Comparison of ENCODE assay signal across 1 cellular context in the genomic region with DNA sequence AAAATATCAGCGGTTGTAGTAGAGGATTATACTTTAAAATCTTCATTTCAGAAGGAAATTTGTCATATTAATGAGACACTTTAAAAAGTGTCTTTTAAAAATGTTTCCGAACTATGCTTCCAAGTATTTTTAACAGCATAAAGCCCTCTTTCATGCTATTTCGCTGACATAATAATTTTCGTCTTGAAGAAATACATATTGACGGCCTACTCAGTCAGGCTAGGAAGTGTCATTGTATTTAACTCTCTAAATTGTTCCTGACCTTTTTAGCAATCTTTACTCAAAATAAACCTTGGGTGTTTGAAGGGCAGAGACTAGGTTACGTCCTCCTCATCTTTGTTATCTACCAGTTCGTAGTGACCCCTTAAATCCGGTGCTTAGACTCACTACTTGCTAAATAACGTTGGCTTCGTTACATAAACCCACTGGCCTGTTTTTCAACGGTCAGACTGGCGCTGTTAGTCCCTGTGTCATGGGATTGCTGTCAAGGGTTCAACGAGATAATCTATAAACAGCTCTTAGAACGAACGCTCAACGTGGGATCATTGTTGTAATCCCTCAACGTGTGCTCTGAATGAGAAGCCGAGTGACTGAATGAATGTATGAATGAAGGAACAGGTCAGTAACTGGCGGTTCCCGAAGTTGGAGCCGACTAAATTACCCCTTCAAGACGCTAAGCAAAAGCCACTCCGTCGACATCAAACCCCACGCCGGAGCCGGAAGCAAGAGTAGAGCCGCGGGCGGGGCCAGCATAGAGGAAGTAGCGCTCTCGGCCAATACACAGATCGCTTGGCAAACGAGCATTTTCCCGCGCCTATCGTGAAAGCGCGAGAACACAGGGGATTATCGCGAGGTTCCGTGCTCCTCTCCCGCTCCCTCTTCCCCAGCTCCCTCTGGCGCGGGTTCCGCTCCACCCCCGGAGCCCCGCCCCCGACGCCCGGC.
A peak's percentile ranks its signal among the peaks of the same experiment; 100 is the strongest.
TF ChIP-seq lines count a peak whose summit lies in the region.

No MANE protein-coding gene starts in this region.

TF ChIP-seq in HepG2, 621 proteins besides CTCF, POLR2A, EP300 and RAD21 (continued from another document and continues in another):
- TF ChIP-seq, protein P1, sequence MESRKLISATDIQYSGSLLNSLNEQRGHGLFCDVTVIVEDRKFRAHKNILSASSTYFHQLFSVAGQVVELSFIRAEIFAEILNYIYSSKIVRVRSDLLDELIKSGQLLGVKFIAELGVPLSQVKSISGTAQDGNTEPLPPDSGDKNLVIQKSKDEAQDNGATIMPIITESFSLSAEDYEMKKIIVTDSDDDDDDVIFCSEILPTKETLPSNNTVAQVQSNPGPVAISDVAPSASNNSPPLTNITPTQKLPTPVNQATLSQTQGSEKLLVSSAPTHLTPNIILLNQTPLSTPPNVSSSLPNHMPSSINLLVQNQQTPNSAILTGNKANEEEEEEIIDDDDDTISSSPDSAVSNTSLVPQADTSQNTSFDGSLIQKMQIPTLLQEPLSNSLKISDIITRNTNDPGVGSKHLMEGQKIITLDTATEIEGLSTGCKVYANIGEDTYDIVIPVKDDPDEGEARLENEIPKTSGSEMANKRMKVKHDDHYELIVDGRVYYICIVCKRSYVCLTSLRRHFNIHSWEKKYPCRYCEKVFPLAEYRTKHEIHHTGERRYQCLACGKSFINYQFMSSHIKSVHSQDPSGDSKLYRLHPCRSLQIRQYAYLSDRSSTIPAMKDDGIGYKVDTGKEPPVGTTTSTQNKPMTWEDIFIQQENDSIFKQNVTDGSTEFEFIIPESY (CRISPR knock-in tag; IDR thresholded peaks at IDR 0.05): no peak
- TF ChIP-seq CENPT (CRISPR knock-in tag; IDR thresholded peaks at IDR 0.05; ENCODE audit: low read depth) (no peak), ZFX (CRISPR knock-in tag; IDR thresholded peaks at IDR 0.05; ENCODE audit: low read depth) (peak; percentile 46; the same call in 1 of the 2 replicates), HNRNPH1 (optimal IDR thresholded peaks at IDR 0.05; ENCODE audit: low read depth, low read length) (no peak), ZSCAN22 (CRISPR knock-in tag; IDR thresholded peaks at IDR 0.05) (no peak), SIN3A (IDR thresholded peaks at IDR 0.05; ENCODE audit: borderline replicate concordance, low read depth, low read length) (peak; percentile 27; the same call in 1 of the 2 replicates), FOSL1 (CRISPR knock-in tag; IDR thresholded peaks at IDR 0.05; ENCODE audit: borderline replicate concordance) (no peak), ZBTB1 (CRISPR knock-in tag; IDR thresholded peaks at IDR 0.05; ENCODE audit: borderline replicate concordance) (no peak), ZNF10 (CRISPR knock-in tag; IDR thresholded peaks at IDR 0.05; ENCODE audit: borderline replicate concordance, low read depth) (no peak), PPARG (CRISPR knock-in tag; conservative IDR thresholded peaks at IDR 0.05) (no peak), ZNF605 (CRISPR knock-in tag; IDR thresholded peaks at IDR 0.05) (peak; percentile 73), POGZ (CRISPR knock-in tag; IDR thresholded peaks at IDR 0.05) (peak; percentile 53), ZEB1 (IDR thresholded peaks at IDR 0.05; ENCODE audit: insufficient replicate concordance, low read depth) (no peak), SAP130 (CRISPR knock-in tag; IDR thresholded peaks at IDR 0.05; ENCODE audit: low read depth) (peak; percentile 87), ZNF598 (CRISPR knock-in tag; IDR thresholded peaks at IDR 0.05; ENCODE audit: borderline replicate concordance) (no peak), ZNF660 (CRISPR knock-in tag; IDR thresholded peaks at IDR 0.05; ENCODE audit: borderline replicate concordance, low read depth) (no peak), NFKB2 (CRISPR knock-in tag; IDR thresholded peaks at IDR 0.05; ENCODE audit: borderline replicate concordance) (no peak), DR1 (CRISPR knock-in tag; IDR thresholded peaks at IDR 0.05) (peak; percentile 72), IKZF4 (CRISPR knock-in tag; IDR thresholded peaks at IDR 0.05; ENCODE audit: borderline replicate concordance, low read depth, not compliant biosample characterization) (no peak), ZNF780A (CRISPR knock-in tag; IDR thresholded peaks at IDR 0.05) (no peak), TBX3 (IDR thresholded peaks at IDR 0.05; ENCODE audit: borderline replicate concordance) (no peak), KDM6A (CRISPR knock-in tag; IDR thresholded peaks at IDR 0.05; ENCODE audit: low read depth) (no peak), ZNF367 (CRISPR knock-in tag; IDR thresholded peaks at IDR 0.05; ENCODE audit: borderline replicate concordance) (no peak), NCOA1 (CRISPR knock-in tag; IDR thresholded peaks at IDR 0.05) (no peak), CC2D1A (CRISPR knock-in tag; IDR thresholded peaks at IDR 0.05) (no peak), ZNF879 (CRISPR knock-in tag; IDR thresholded peaks at IDR 0.05) (no peak), ZNF160 (CRISPR knock-in tag; IDR thresholded peaks at IDR 0.05) (no peak), ZNF441 (CRISPR knock-in tag; IDR thresholded peaks at IDR 0.05; ENCODE audit: borderline replicate concordance) (no peak)
- TF ChIP-seq, protein P2, sequence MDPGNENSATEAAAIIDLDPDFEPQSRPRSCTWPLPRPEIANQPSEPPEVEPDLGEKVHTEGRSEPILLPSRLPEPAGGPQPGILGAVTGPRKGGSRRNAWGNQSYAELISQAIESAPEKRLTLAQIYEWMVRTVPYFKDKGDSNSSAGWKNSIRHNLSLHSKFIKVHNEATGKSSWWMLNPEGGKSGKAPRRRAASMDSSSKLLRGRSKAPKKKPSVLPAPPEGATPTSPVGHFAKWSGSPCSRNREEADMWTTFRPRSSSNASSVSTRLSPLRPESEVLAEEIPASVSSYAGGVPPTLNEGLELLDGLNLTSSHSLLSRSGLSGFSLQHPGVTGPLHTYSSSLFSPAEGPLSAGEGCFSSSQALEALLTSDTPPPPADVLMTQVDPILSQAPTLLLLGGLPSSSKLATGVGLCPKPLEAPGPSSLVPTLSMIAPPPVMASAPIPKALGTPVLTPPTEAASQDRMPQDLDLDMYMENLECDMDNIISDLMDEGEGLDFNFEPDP (CRISPR knock-in tag; conservative IDR thresholded peaks at IDR 0.05): no peak
- TF ChIP-seq, protein P3, sequence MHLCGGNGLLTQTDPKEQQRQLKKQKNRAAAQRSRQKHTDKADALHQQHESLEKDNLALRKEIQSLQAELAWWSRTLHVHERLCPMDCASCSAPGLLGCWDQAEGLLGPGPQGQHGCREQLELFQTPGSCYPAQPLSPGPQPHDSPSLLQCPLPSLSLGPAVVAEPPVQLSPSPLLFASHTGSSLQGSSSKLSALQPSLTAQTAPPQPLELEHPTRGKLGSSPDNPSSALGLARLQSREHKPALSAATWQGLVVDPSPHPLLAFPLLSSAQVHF (CRISPR knock-in tag; IDR thresholded peaks at IDR 0.05): no peak
- TF ChIP-seq, protein P4, sequence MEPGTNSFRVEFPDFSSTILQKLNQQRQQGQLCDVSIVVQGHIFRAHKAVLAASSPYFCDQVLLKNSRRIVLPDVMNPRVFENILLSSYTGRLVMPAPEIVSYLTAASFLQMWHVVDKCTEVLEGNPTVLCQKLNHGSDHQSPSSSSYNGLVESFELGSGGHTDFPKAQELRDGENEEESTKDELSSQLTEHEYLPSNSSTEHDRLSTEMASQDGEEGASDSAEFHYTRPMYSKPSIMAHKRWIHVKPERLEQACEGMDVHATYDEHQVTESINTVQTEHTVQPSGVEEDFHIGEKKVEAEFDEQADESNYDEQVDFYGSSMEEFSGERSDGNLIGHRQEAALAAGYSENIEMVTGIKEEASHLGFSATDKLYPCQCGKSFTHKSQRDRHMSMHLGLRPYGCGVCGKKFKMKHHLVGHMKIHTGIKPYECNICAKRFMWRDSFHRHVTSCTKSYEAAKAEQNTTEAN (CRISPR knock-in tag; conservative IDR thresholded peaks at IDR 0.05): no peak; the same call in 1 of the 2 replicates
- TF ChIP-seq, protein P5, sequence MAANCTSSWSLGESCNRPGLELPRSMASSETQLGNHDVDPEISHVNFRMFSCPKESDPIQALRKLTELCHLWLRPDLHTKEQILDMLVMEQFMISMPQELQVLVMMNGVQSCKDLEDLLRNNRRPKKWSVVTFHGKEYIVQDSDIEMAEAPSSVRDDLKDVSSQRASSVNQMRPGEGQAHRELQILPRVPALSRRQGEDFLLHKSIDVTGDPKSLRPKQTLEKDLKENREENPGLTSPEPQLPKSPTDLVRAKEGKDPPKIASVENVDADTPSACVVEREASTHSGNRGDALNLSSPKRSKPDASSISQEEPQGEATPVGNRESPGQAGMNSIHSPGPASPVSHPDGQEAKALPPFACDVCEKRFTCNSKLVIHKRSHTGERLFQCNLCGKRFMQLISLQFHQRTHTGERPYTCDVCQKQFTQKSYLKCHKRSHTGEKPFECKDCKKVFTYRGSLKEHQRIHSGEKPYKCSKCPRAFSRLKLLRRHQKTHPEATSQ (CRISPR knock-in tag; IDR thresholded peaks at IDR 0.05; ENCODE audit: borderline replicate concordance): peak; percentile 44; the same call in 1 of the 2 replicates
- TF ChIP-seq, protein P6, sequence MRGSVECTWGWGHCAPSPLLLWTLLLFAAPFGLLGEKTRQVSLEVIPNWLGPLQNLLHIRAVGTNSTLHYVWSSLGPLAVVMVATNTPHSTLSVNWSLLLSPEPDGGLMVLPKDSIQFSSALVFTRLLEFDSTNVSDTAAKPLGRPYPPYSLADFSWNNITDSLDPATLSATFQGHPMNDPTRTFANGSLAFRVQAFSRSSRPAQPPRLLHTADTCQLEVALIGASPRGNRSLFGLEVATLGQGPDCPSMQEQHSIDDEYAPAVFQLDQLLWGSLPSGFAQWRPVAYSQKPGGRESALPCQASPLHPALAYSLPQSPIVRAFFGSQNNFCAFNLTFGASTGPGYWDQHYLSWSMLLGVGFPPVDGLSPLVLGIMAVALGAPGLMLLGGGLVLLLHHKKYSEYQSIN (CRISPR knock-in tag; IDR thresholded peaks at IDR 0.05; ENCODE audit: borderline replicate concordance): no peak
- TF ChIP-seq, protein P7, sequence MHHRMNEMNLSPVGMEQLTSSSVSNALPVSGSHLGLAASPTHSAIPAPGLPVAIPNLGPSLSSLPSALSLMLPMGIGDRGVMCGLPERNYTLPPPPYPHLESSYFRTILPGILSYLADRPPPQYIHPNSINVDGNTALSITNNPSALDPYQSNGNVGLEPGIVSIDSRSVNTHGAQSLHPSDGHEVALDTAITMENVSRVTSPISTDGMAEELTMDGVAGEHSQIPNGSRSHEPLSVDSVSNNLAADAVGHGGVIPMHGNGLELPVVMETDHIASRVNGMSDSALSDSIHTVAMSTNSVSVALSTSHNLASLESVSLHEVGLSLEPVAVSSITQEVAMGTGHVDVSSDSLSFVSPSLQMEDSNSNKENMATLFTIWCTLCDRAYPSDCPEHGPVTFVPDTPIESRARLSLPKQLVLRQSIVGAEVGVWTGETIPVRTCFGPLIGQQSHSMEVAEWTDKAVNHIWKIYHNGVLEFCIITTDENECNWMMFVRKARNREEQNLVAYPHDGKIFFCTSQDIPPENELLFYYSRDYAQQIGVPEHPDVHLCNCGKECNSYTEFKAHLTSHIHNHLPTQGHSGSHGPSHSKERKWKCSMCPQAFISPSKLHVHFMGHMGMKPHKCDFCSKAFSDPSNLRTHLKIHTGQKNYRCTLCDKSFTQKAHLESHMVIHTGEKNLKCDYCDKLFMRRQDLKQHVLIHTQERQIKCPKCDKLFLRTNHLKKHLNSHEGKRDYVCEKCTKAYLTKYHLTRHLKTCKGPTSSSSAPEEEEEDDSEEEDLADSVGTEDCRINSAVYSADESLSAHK (CRISPR knock-in tag; IDR thresholded peaks at IDR 0.05; ENCODE audit: borderline replicate concordance): no peak
- TF ChIP-seq, protein P8, sequence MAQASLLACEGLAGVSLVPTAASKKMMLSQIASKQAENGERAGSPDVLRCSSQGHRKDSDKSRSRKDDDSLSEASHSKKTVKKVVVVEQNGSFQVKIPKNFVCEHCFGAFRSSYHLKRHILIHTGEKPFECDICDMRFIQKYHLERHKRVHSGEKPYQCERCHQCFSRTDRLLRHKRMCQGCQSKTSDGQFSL (CRISPR knock-in tag; IDR thresholded peaks at IDR 0.05): no peak
- TF ChIP-seq, protein P9, sequence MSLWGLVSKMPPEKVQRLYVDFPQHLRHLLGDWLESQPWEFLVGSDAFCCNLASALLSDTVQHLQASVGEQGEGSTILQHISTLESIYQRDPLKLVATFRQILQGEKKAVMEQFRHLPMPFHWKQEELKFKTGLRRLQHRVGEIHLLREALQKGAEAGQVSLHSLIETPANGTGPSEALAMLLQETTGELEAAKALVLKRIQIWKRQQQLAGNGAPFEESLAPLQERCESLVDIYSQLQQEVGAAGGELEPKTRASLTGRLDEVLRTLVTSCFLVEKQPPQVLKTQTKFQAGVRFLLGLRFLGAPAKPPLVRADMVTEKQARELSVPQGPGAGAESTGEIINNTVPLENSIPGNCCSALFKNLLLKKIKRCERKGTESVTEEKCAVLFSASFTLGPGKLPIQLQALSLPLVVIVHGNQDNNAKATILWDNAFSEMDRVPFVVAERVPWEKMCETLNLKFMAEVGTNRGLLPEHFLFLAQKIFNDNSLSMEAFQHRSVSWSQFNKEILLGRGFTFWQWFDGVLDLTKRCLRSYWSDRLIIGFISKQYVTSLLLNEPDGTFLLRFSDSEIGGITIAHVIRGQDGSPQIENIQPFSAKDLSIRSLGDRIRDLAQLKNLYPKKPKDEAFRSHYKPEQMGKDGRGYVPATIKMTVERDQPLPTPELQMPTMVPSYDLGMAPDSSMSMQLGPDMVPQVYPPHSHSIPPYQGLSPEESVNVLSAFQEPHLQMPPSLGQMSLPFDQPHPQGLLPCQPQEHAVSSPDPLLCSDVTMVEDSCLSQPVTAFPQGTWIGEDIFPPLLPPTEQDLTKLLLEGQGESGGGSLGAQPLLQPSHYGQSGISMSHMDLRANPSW (CRISPR knock-in tag; IDR thresholded peaks at IDR 0.05; ENCODE audit: borderline replicate concordance): no peak
- TF ChIP-seq, protein P10, sequence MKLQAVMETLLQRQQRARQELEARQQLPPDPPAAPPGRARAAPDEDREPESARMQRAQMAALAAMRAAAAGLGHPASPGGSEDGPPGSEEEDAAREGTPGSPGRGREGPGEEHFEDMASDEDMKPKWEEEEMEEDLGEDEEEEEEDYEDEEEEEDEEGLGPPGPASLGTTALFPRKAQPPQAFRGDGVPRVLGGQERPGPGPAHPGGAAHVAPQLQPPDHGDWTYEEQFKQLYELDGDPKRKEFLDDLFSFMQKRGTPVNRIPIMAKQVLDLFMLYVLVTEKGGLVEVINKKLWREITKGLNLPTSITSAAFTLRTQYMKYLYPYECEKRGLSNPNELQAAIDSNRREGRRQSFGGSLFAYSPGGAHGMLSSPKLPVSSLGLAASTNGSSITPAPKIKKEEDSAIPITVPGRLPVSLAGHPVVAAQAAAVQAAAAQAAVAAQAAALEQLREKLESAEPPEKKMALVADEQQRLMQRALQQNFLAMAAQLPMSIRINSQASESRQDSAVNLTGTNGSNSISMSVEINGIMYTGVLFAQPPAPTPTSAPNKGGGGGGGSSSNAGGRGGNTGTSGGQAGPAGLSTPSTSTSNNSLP (IDR thresholded peaks at IDR 0.05; ENCODE audit: low read depth, low read length): 0 out of 2 replicates have a peak, but pooled peaks have one; percentile 37
- TF ChIP-seq, protein P11, sequence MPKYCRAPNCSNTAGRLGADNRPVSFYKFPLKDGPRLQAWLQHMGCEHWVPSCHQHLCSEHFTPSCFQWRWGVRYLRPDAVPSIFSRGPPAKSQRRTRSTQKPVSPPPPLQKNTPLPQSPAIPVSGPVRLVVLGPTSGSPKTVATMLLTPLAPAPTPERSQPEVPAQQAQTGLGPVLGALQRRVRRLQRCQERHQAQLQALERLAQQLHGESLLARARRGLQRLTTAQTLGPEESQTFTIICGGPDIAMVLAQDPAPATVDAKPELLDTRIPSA (CRISPR knock-in tag; IDR thresholded peaks at IDR 0.05; ENCODE audit: borderline replicate concordance): no peak
